ENCODE assay signal across 38 cellular contexts in the genomic region with DNA sequence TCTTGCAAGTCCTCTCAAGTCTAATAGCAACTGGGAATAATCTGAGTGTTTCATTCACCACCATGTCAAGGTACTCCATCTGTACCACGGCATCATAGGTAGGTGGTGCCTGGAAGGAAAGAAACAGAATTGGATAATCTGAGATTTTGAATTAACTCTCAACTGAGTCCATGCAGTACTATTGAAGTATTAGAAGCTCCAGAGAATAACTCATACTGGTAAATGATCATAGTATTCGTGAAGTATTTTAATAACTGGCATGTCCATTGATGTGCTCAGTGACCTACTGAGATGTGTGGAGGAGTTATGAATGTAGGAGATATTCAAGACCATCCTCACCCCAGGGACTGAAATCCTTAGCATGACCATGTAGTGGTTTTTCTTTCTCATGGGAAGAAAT. TPM values are rescaled to one million over a fixed set of nuclear protein-coding genes. Genes with fewer than 3 reads are reported as not detected.
"Had no signal": no experiment of that assay in that cellular context is flagged by ENCODE, and none has a peak within 500 bp of the region (broad histone marks: within the 10 kb centered on the region; RNA-seq: fewer than 3 reads in every experiment).

No MANE protein-coding gene starts in this region.

- H3K36me3 ChIP-seq: adrenal gland, ascending aorta, brain microvascular endothelial cell, breast epithelium, cardiac muscle cell had no signal

- DNase-seq: activated effector memory CD4-positive, alpha-beta T cell treated with anti-CD3 and anti-CD28 coated beads, Interleukin-2, amount 50 U/mL, for 16 hours; activated effector memory CD4-positive, alpha-beta T cell treated with Interleukin-2 at 50 U/mL for 16 hours; activated gamma-delta T cell; activated gamma-delta T cell treated with Interleukin-2 at 50 U/mL for 16 hours; activated naive CD4-positive, alpha-beta T cell; activated naive CD4-positive, alpha-beta T cell treated with anti-CD3 and anti-CD28 coated beads for 36 hours; activated naive CD4-positive, alpha-beta T cell treated with anti-CD3 and anti-CD28 coated beads, Interleukin-2, amount 10 ng/mL, durations not matched to agents 7 days and 5 days; activated naive CD4-positive, alpha-beta T cell treated with anti-CD3 and anti-CD28 coated beads, Interleukin-2, amount 50 U/mL, for 16 hours; activated naive CD4-positive, alpha-beta T cell treated with Interleukin-2 at 50 U/mL for 16 hours; activated naive CD8-positive, alpha-beta T cell treated with anti-CD3 and anti-CD28 coated beads for 36 hours; activated naive CD8-positive, alpha-beta T cell treated with anti-CD3 and anti-CD28 coated beads, Interleukin-2, amount 10 ng/mL, durations not matched to agents 7 days and 5 days; activated naive CD8-positive, alpha-beta T cell treated with anti-CD3 and anti-CD28 coated beads, Interleukin-2, amount 50 U/mL, for 24 hours; activated T-cell treated with anti-CD3 and anti-CD28 coated beads, Interleukin-2, amount 50 U/mL, for 1 hour; activated T-cell treated with anti-CD3 and anti-CD28 coated beads, Interleukin-2, amount 50 U/mL, for 24 hours; activated T-cell treated with anti-CD3 and anti-CD28 coated beads, Interleukin-2, amount 50 U/mL, for 4 hours; activated T-cell treated with anti-CD3 and anti-CD28 coated beads, Interleukin-2, amount 50 U/mL, for 48 hours; activated T-cell treated with anti-CD3 and anti-CD28 coated beads, Interleukin-2, amount 50 U/mL, for 72 hours; adrenal gland; amniotic stem cell; amygdala; anterior cingulate cortex; aorta; body of pancreas; brain microvascular endothelial cell; caudate nucleus; central memory CD4-positive, alpha-beta T cell; cerebellar nuclear complex had no signal

- H3K27ac ChIP-seq: adrenal gland, ascending aorta, body of pancreas, brain microvascular endothelial cell, breast epithelium, cardiac muscle cell had no signal

- H3K27me3 ChIP-seq: adrenal gland, ascending aorta, body of pancreas, brain microvascular endothelial cell, breast epithelium, cardiac muscle cell had no signal

- H3K4me3 ChIP-seq: adrenal gland, ascending aorta, body of pancreas, breast epithelium, cardiac muscle cell had no signal

- H3K4me1 ChIP-seq: adrenal gland, ascending aorta, body of pancreas, breast epithelium had no signal

- H3K9me3 ChIP-seq: adrenal gland, ascending aorta, breast epithelium had no signal

- ATAC-seq: activated naive CD4-positive, alpha-beta T cell treated with anti-CD3 and anti-CD28 coated beads, Interleukin-2, amount 50 U/mL, for 72 hours; activated naive CD8-positive, alpha-beta T cell treated with anti-CD3 and anti-CD28 coated beads, Interleukin-2, amount 50 U/mL, for 24 hours; activated T-cell treated with anti-CD3 and anti-CD28 coated beads, Interleukin-2, amount 50 U/mL, for 4 hours; activated T-cell treated with anti-CD3 and anti-CD28 coated beads, Interleukin-2, amount 50 U/mL, for 72 hours; activated T-helper 17 cell treated with anti-CD3 and anti-CD28 coated beads, Interleukin-2, amount 50 U/mL, for 72 hours had no signal

- FAIRE-seq: astrocyte, bronchial epithelial cell had no signal

RNA-seq across cellular contexts. Expression of a gene that starts 27.1 kb away (rescaled TPM):
- total RNA-seq: activated naive CD8-positive, alpha-beta T cell treated with anti-CD3 and anti-CD28 coated beads for 36 hours; activated naive CD8-positive, alpha-beta T cell treated with anti-CD3 and anti-CD28 coated beads, Interleukin-2, amount 10 ng/mL, durations not matched to agents 7 days and 5 days; activated T-helper 1 cell treated with anti-CD3 and anti-CD28 coated beads, Interleukin-12 subunit alpha, Interleukin-12 subunit beta, Interleukin-2, Interleukin-4 antibody, amounts not matched to agents 30 ng/mL and 10 ng/mL and 1 ng/mL, durations not matched to agents 14 hours and 24 hours and 36 hours; activated T-helper 2 cell treated with anti-CD3 and anti-CD28 coated beads, Interferon-gamma antibody, Interleukin-2, Interleukin-4, amounts not matched to agents 10 μg/mL and 5 μg/mL and 100 μg/mL, durations not matched to agents 14 hours and 24 hours and 36 hours; chondrocyte had no signal

RNA-seq across cellular contexts. Expression of a gene that starts 54.6 kb away (rescaled TPM):
- total RNA-seq: cardiac septum had no signal
